ENCODE assay signal across 23 cellular contexts in genomic region chr14:50758945-50759344, GRCh38.
"Had no signal": no experiment of that assay in that cellular context is flagged by ENCODE, and none has a peak within 500 bp of the region (broad histone marks: within the 10 kb centered on the region; RNA-seq: fewer than 3 reads in every experiment).

No MANE protein-coding gene starts in this region.

- H3K9me3 ChIP-seq: esophagus muscularis mucosa, left lung, pancreas, right lobe of liver, stomach, thyroid gland, uterus had no signal

- H3K27me3 ChIP-seq: esophagus muscularis mucosa, left lung, pancreas, right lobe of liver, stomach, thyroid gland, uterus had no signal

- H3K4me3 ChIP-seq: esophagus muscularis mucosa, left lung, pancreas, right lobe of liver, SK-N-MC, stomach, thyroid gland, uterus had no signal

- H3K27me3 Mint-ChIP-seq: activated naive CD8-positive, alpha-beta T cell; brain; memory B cell; naive thymus-derived CD8-positive, alpha-beta T cell had no signal

- H3K36me3 ChIP-seq: pancreas, uterus had no signal

- ATAC-seq: left lung; naive thymus-derived CD8-positive, alpha-beta T cell; right lobe of liver; stimulated activated effector memory CD8-positive, alpha-beta T cell treated with anti-CD3 and anti-CD28 coated beads, Interleukin-12 subunit alpha, Interleukin-12 subunit beta, amount 100 ng/mL, for 72 hours had no signal

- H3K27ac ChIP-seq: esophagus muscularis mucosa, left lung, pancreas, right lobe of liver, SK-N-MC, thyroid gland, uterus had no signal

- DNase-seq: activated CD4-positive, alpha-beta T cell treated with anti-CD3 and anti-CD28 coated beads, Interleukin-2, amount 50 U/mL, for 4 hours; activated gamma-delta T cell; amygdala; central memory CD4-positive, alpha-beta T cell; cortex of kidney; effector CD4-positive, alpha-beta T cell; foreskin fibroblast; glutamatergic neuron; hypothalamus; left lung; naive thymus-derived CD8-positive, alpha-beta T cell; pancreas; right lobe of liver; stimulated activated CD4-positive, alpha-beta T cell treated with anti-CD3 and anti-CD28 coated beads, Interleukin-4, amount 100 ng/mL, for 24 hours; stomach; thyroid gland; uterus had no signal

- H3K9me3 Mint-ChIP-seq: brain; memory B cell; naive thymus-derived CD8-positive, alpha-beta T cell; stimulated activated effector memory CD8-positive, alpha-beta T cell treated with anti-CD3 and anti-CD28 coated beads, Interleukin-12 subunit alpha, Interleukin-12 subunit beta, amount 100 ng/mL, for 72 hours had no signal

- H3K4me1 Mint-ChIP-seq: brain had no signal

- H3K4me3 Mint-ChIP-seq: activated naive CD8-positive, alpha-beta T cell; brain; memory B cell; naive thymus-derived CD8-positive, alpha-beta T cell; stimulated activated effector memory CD8-positive, alpha-beta T cell treated with anti-CD3 and anti-CD28 coated beads, Interleukin-12 subunit alpha, Interleukin-12 subunit beta, amount 100 ng/mL, for 72 hours had no signal

- H3K4me1 ChIP-seq: esophagus muscularis mucosa, right lobe of liver, thyroid gland, uterus had no signal

- H3K27ac Mint-ChIP-seq: activated naive CD8-positive, alpha-beta T cell; brain; memory B cell; stimulated activated effector memory CD8-positive, alpha-beta T cell treated with anti-CD3 and anti-CD28 coated beads, Interleukin-12 subunit alpha, Interleukin-12 subunit beta, amount 100 ng/mL, for 72 hours had no signal
